Comparison of ENCODE assay signal across 13 cellular contexts in genomic region chr3:59970384-59970783, GRCh38.
DNase-seq lines count a peak whose midpoint lies in the region; ATAC-seq and TF ChIP-seq lines count a peak whose summit lies in the region.
"Had no signal": no experiment of that assay in that cellular context is flagged by ENCODE, and none has a peak within 500 bp of the region (broad histone marks: within the 10 kb centered on the region; RNA-seq: fewer than 3 reads in every experiment).

No MANE protein-coding gene starts in this region.

- in situ Hi-C loops in G401 (cut with HindIII; ENCODE audit: low sequenced_read_pairs) (no loop called here), ACHN (cut with HindIII; ENCODE audit: low pct_ligation_motif_present, low pct_unique_long_range_greater_than_20kb, low sequenced_read_pairs) (no loop called here)

- CTCF ChIA-PET in GM10248 (lab: Yijun Ruan, JAX) = interaction anchor here (1.4 kb wide), 1 partner anchor 16 kb away, joined by 3 read pairs; no protein-coding TSS in a partner anchor

- TF ChIP-seq CTCF in GM10248 (IDR thresholded peaks at IDR 0.05; ENCODE audit: control extremely low read depth, extremely low read depth, low read depth, missing control alignments) = no peak

- intact Hi-C loops in Right ventricle myocardium inferior (cut with DNase I) (no loop called here), left cardiac atrium (cut with DNase I) (no loop called here)

- POLR2A ChIA-PET in GM10248 (lab: Yijun Ruan, JAX) = no interaction called here

- ATAC-seq in Right ventricle myocardium inferior (peak; percentile 65), left cardiac atrium (no peak), GM21390 (IDR thresholded peaks at IDR 0.05; ENCODE audit: unreplicated experiment) (no peak)
- ATAC-seq: A549 had no signal

- no peak for DNase-seq in Right ventricle myocardium inferior (ENCODE audit: missing footprints)
- DNase-seq in left cardiac atrium = no peak
- peak; percentile 87 for DNase-seq in G401 (ENCODE audit: low spot score)
- DNase-seq in NCI-H1694 treated with DMSO at 0.1 percent for 48 hours (lab: John Stamatoyannopoulos, UW) = peak; percentile 52
- DNase-seq in left kidney (ENCODE audit: low read depth, low spot score) = peak; percentile 66
- no peak for DNase-seq in GM10248 (ENCODE audit: extremely low spot score)
- DNase-seq in ACHN = no peak
- DNase-seq: Caco-2; CD8-positive, alpha-beta memory T cell; GOT3; H9 had no signal

Comparison
In these comparisons a context has a peak if more than half of its experiments do, and no peak if none do; other contexts are left out.
1. DNase-seq: peak in G401 (single experiment), NCI-H1694 treated with DMSO at 0.1 percent for 48 hours (single experiment) and left kidney (single experiment); none in Right ventricle myocardium inferior (single experiment), left cardiac atrium (single experiment), GM10248 (single experiment) and ACHN (single experiment).